ENCODE assay signal across 8 cellular contexts in the genomic region with DNA sequence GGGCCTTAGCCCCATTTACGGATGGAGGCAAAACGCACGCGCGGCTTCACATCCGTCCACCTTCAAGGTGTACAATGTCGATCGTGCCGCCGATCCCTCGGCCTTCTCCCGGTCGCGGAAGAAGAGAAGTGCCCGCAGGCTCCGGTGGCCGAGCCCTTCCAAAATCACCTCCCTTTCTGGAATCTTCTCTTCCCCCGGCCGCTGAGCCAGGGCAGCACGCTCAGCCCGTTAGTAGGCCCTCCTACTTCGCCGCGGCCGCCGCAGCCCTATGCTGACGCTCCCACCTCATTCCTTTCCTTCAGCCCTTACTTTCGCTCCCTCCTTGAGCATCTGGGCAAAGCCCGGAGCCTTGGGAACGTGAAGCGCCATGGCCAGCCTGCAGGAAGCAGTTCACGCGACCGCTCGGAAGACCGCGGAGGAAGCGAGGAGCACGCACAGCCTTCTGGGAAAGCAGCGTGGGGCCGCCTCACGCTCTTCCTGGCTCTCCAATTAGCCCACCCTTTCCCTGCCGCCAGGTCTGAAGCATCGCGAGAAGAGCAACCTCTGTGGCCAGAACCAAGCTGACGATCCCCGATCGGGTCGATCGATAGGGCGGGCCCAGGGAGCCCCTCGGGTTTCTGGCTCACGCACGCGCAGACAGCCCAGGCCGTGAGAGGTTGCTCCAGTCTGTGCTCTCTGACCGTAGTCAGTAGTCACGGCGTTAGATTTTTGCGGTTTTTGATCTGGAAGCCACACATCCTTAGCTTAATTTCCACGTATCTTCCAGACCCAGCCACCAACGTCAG. TPM values are rescaled to one million over a fixed set of nuclear protein-coding genes. Genes with fewer than 3 reads are reported as not detected.
DNase-seq lines count a peak whose midpoint lies in the region; ATAC-seq and TF ChIP-seq lines count a peak whose summit lies in the region.

A gene with protein sequence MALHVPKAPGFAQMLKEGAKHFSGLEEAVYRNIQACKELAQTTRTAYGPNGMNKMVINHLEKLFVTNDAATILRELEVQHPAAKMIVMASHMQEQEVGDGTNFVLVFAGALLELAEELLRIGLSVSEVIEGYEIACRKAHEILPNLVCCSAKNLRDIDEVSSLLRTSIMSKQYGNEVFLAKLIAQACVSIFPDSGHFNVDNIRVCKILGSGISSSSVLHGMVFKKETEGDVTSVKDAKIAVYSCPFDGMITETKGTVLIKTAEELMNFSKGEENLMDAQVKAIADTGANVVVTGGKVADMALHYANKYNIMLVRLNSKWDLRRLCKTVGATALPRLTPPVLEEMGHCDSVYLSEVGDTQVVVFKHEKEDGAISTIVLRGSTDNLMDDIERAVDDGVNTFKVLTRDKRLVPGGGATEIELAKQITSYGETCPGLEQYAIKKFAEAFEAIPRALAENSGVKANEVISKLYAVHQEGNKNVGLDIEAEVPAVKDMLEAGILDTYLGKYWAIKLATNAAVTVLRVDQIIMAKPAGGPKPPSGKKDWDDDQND (minus strand): TSS at position 427 of the 785 bp plus-strand sequence. CDS start 58 bp downstream, at position 369.

- H3K9me3 Mint-ChIP-seq in activated B cell treated with CpG ODN at 0.5 μM for 24 hours = no peaks in the 10 kb centered on the region

- H3K27ac Mint-ChIP-seq in activated B cell treated with CpG ODN at 0.5 μM for 24 hours = peak within 1 kb of the TSS; percentile 98

- H3K4me1 Mint-ChIP-seq in activated B cell treated with CpG ODN at 0.5 μM for 24 hours = peaks cover 55% of the 10 kb centered on the region

- H3K9me3 ChIP-seq in smooth muscle cell (replicated peaks; ENCODE audit: low read depth) = no peaks in the 10 kb centered on the region

- peak within 1 kb of the TSS; percentile 98 for H3K4me3 Mint-ChIP-seq in activated B cell treated with CpG ODN at 0.5 μM for 24 hours

- H3K27me3 Mint-ChIP-seq in activated B cell treated with CpG ODN at 0.5 μM for 24 hours = no peaks in the 10 kb centered on the region

- H3K36me3 ChIP-seq in smooth muscle cell (ENCODE audit: low read depth) = peaks cover 6% of the 10 kb centered on the region

- DNase-seq in AG08395 (ENCODE audit: low spot score) = peak; percentile 99
- DNase-seq in NCI-H345 (lab: John Stamatoyannopoulos, UW) = peak; percentile 100
- peak; percentile 93 for DNase-seq in activated B cell treated with CpG ODN at 0.5 μM for 24 hours
- peak; percentile 74 to 99 (median 98) for DNase-seq in caudate nucleus (lab: John Stamatoyannopoulos, UW)
- peak; percentile 99 for DNase-seq in iPS-NIHi7 (ENCODE audit: extremely low spot score)
- peak; percentile 83 for DNase-seq in smooth muscle cell (lab: John Stamatoyannopoulos, UW; ENCODE audit: unreplicated experiment)

- peak within 1 kb of the TSS; percentile 80 for H3K4me3 ChIP-seq in smooth muscle cell

- peak within 1 kb of the TSS; percentile 88 for H3K4me2 ChIP-seq in smooth muscle cell

- in situ Hi-C loops in GM18951 (cut with MboI; ENCODE audit: low sequenced_read_pairs, unreplicated experiment) = no loop called here

- intact Hi-C loops in activated B cell treated with CpG ODN at 0.5 μM for 24 hours (cut with micrococcal nuclease) = loop anchor here (1.0 to 2.0 kb wide), 11 partner anchors 15 to 275 kb away; a partner anchor contains a TSS

- peak within 1 kb of the TSS; percentile 97 for H3K9ac ChIP-seq in smooth muscle cell (ENCODE audit: low read depth)

- TF ChIP-seq POLR2A in GM18951 (IDR thresholded peaks at IDR 0.05; ENCODE audit: extremely low read depth, insufficient read depth, insufficient read length) = peak; percentile 93

- WGBS in smooth muscle cell (ENCODE audit: low lambda C conversion rate) = under 1% methylated on average over 62 of the region's 62 CpGs

- TF ChIP-seq CTCF in activated B cell treated with CpG ODN at 0.5 μM for 24 hours (IDR thresholded peaks at IDR 0.05) = no peak
- no peak for TF ChIP-seq CTCF in smooth muscle cell (IDR thresholded peaks at IDR 0.05; ENCODE audit: borderline replicate concordance, insufficient read depth, poor library complexity, severe bottlenecking)

- peaks cover 45% of the 10 kb centered on the region for H3K79me2 ChIP-seq in smooth muscle cell (ENCODE audit: low read depth)

- peaks cover 34% of the 10 kb centered on the region for H3K36me3 Mint-ChIP-seq in activated B cell treated with CpG ODN at 0.5 μM for 24 hours (ENCODE audit: low read depth)

- CTCF ChIA-PET in activated B cell treated with CpG ODN at 0.5 μM for 24 hours (lab: Charles Lee) = no interaction called here

- no peaks in the 10 kb centered on the region for H3K27me3 ChIP-seq in smooth muscle cell (ENCODE audit: low read depth)

- no peaks in the 10 kb centered on the region for H3F3A ChIP-seq in smooth muscle cell (ENCODE audit: low read depth)

- POLR2A ChIA-PET in activated B cell treated with CpG ODN at 0.5 μM for 24 hours (lab: Charles Lee) = interaction anchor here (0.6 to 7.0 kb wide), 15 partner anchors 12 to 228 kb away, joined by 3 to 91 read pairs (median 5); a partner anchor contains a TSS

- peaks cover 42% of the 10 kb centered on the region for H4K20me1 ChIP-seq in smooth muscle cell (ENCODE audit: low read depth)

- H3K4me1 ChIP-seq in smooth muscle cell (ENCODE audit: low read depth) = peaks cover 12% of the 10 kb centered on the region

- H3K27ac ChIP-seq in caudate nucleus (ENCODE audit: low read depth, low read length) = peak within 1 kb of the TSS; percentile 91
- peak within 1 kb of the TSS; percentile 93 for H3K27ac ChIP-seq in smooth muscle cell (ENCODE audit: low read depth)

- H2AFZ ChIP-seq in smooth muscle cell (ENCODE audit: low read depth) = peak within 1 kb of the TSS; percentile 92

- ATAC-seq in HG03196 (IDR thresholded peaks at IDR 0.05; ENCODE audit: unreplicated experiment) (peak; percentile 96), activated B cell treated with CpG ODN at 0.5 μM for 24 hours (ENCODE audit: low read depth) (peak; percentile 90)

RNA-seq across cellular contexts. Expression of the gene that starts here (rescaled TPM):
- 170 and 179 TPM in 2 replicates for total RNA-seq in activated B cell treated with CpG ODN at 0.5 μM for 24 hours
- 184 and 210 TPM in 2 replicates for total RNA-seq in smooth muscle cell
- polyA plus RNA-seq in smooth muscle cell = 118 and 125 TPM in 2 replicates

Comparison
In these comparisons a context has a peak if more than half of its experiments do, and no peak if none do; other contexts are left out.
1. Peak in every context shown above with its lines: DNase-seq, ATAC-seq, H3K4me3 ChIP-seq and H3K27ac ChIP-seq.